21 cellular contexts compared by ENCODE assay signal in the genomic region with DNA sequence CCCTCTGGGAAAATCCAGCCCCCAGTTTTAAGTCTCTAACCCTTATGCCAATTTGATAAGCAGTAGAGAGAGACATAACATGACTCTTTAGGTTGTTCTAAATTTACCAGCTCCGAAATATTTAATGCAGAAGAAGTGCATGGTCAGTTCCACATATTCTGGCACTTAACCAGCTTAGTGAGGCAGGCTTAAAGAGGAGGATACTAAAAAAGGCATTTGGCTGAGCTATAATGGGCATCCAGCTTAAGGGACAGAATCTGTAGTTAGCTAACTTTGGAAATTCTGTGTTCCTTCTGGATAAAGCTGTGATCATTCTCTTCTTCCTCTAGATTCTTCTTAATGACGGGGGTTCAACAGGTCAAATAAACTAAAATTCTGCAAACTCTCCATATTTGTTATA.
"Had no signal": no experiment of that assay in that cellular context is flagged by ENCODE, and none has a peak within 500 bp of the region (broad histone marks: within the 10 kb centered on the region; RNA-seq: fewer than 3 reads in every experiment).

No MANE protein-coding gene starts in this region.

- H3K4me1 Mint-ChIP-seq: endodermal cell; naive B cell; nephron; stimulated activated naive B cell treated with anti-CD40 and anti-IgM and Interleukin-4, amounts not matched to agents 10 μg/mL and 1 μg/mL and 100 μg/mL, for 72 hours; stimulated activated naive CD8-positive, alpha-beta T cell treated with anti-CD3 and anti-CD28 coated beads, Interleukin-15, amount 100 ng/mL, for 72 hours had no signal

- H2AFZ ChIP-seq: parathyroid adenoma had no signal

- H3K4me1 ChIP-seq: colonic mucosa, left lung, parathyroid adenoma, prostate gland, transverse colon had no signal

- H3K9me3 ChIP-seq: colonic mucosa, prostate gland, thoracic aorta had no signal

- H3K27ac ChIP-seq: colonic mucosa, left lung, parathyroid adenoma, prostate gland, skin epidermis, thoracic aorta, transverse colon had no signal

- H3K27me3 ChIP-seq: colonic mucosa, left lung, transverse colon had no signal

- H3K79me2 ChIP-seq: parathyroid adenoma had no signal

- H3K9ac ChIP-seq: parathyroid adenoma had no signal

- DNase-seq: colonic mucosa; dermis blood vessel endothelial cell; effector CD4-positive, alpha-beta T cell; endodermal cell; erythroblast; left lung; mesenchymal stem cell; midbrain; naive B cell; stimulated activated CD4-positive, alpha-beta T cell treated with anti-CD3 and anti-CD28 coated beads, Interleukin-2, amount 100 ng/mL, for 24 hours; stimulated activated CD4-positive, alpha-beta T cell treated with anti-CD3 and anti-CD28 coated beads, Interleukin-4, amount 100 ng/mL, for 4 hours; stimulated activated naive B cell treated with anti-CD40 and anti-IgM and Interleukin-4, amounts not matched to agents 10 μg/mL and 1 μg/mL and 100 μg/mL, for 72 hours; stimulated activated naive CD8-positive, alpha-beta T cell treated with anti-CD3 and anti-CD28 coated beads, Interleukin-15, amount 100 ng/mL, for 72 hours; transverse colon had no signal

- H3K4me3 Mint-ChIP-seq: endodermal cell; naive B cell; nephron; stimulated activated naive B cell treated with anti-CD40 and anti-IgM and Interleukin-4, amounts not matched to agents 10 μg/mL and 1 μg/mL and 100 μg/mL, for 72 hours; stimulated activated naive CD8-positive, alpha-beta T cell treated with anti-CD3 and anti-CD28 coated beads, Interleukin-15, amount 100 ng/mL, for 72 hours had no signal

- H3K27ac Mint-ChIP-seq: endodermal cell; naive B cell; nephron; stimulated activated naive B cell treated with anti-CD40 and anti-IgM and Interleukin-4, amounts not matched to agents 10 μg/mL and 1 μg/mL and 100 μg/mL, for 72 hours; stimulated activated naive CD8-positive, alpha-beta T cell treated with anti-CD3 and anti-CD28 coated beads, Interleukin-15, amount 100 ng/mL, for 72 hours had no signal

- H3K36me3 Mint-ChIP-seq: naive B cell; stimulated activated naive B cell treated with anti-CD40 and anti-IgM and Interleukin-4, amounts not matched to agents 10 μg/mL and 1 μg/mL and 100 μg/mL, for 72 hours had no signal

- H3K36me3 ChIP-seq: colonic mucosa, left lung, prostate gland, thoracic aorta, transverse colon had no signal

- H3K4me3 ChIP-seq: colonic mucosa, left lung, lung, prostate gland, skin epidermis, thoracic aorta, transverse colon had no signal

- ATAC-seq: left lung; sciatic nerve; stimulated activated naive B cell treated with anti-CD40 and anti-IgM and Interleukin-4, amounts not matched to agents 10 μg/mL and 1 μg/mL and 100 μg/mL, for 72 hours; stimulated activated naive CD8-positive, alpha-beta T cell treated with anti-CD3 and anti-CD28 coated beads, Interleukin-15, amount 100 ng/mL, for 72 hours had no signal

- H3K9me3 Mint-ChIP-seq: nephron; stimulated activated naive B cell treated with anti-CD40 and anti-IgM and Interleukin-4, amounts not matched to agents 10 μg/mL and 1 μg/mL and 100 μg/mL, for 72 hours had no signal

- H3K27me3 Mint-ChIP-seq: naive B cell; stimulated activated naive B cell treated with anti-CD40 and anti-IgM and Interleukin-4, amounts not matched to agents 10 μg/mL and 1 μg/mL and 100 μg/mL, for 72 hours; stimulated activated naive CD8-positive, alpha-beta T cell treated with anti-CD3 and anti-CD28 coated beads, Interleukin-15, amount 100 ng/mL, for 72 hours had no signal
